ENCODE assay signal across 19 cellular contexts in the genomic region with DNA sequence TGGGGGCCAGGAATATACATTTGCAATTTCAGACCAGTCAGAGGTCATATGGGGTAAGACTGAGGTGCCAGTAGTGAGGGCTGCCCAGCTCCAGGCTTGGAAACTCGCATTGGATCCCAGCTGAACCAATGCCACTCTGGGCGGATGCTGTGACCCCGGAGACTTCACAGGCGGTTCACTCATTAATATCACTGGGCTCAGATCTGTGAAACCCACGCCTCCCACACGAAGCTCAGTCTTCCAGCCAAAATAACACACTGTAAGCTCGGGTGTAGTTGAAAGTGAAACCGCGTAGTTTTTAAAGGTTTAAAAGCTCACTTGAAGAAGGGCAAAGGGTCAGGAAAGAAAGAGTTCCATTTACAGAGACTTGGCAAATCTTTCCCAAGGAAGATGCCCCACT.
DNase-seq lines count a peak whose midpoint lies in the region; ATAC-seq and TF ChIP-seq lines count a peak whose summit lies in the region.
"Had no signal": no experiment of that assay in that cellular context is flagged by ENCODE, and none has a peak within 500 bp of the region (broad histone marks: within the 10 kb centered on the region; RNA-seq: fewer than 3 reads in every experiment).

No MANE protein-coding gene starts in this region.

- no peak overlapping the region for H3K27ac Mint-ChIP-seq in natural killer cell
- no peak overlapping the region for H3K27ac Mint-ChIP-seq in activated CD4-positive, alpha-beta memory T cell treated with anti-CD3 and anti-CD28 coated beads for 36 hours
- H3K27ac Mint-ChIP-seq: activated naive CD4-positive, alpha-beta T cell treated with anti-CD3 and anti-CD28 coated beads, Interleukin-2, amount 50 U/mL, for 24 hours; activated T-cell treated with anti-CD3 and anti-CD28 coated beads, Interleukin-2, amount 50 U/mL, for 24 hours; CD4-positive, CD25-positive, alpha-beta regulatory T cell; naive B cell had no signal

- H3K4me1 Mint-ChIP-seq in natural killer cell, result peaks cover 4 to 6% of the 10 kb centered on the region in 2 donors
- H3K4me1 Mint-ChIP-seq in activated CD4-positive, alpha-beta memory T cell treated with anti-CD3 and anti-CD28 coated beads for 36 hours (ENCODE audit: low read depth), result no peaks in the 10 kb centered on the region
- H3K4me1 Mint-ChIP-seq: activated naive CD4-positive, alpha-beta T cell treated with anti-CD3 and anti-CD28 coated beads, Interleukin-2, amount 50 U/mL, for 24 hours; naive B cell had no signal

- CTCF ChIA-PET in activated CD4-positive, alpha-beta memory T cell treated with anti-CD3 and anti-CD28 coated beads for 36 hours (lab: Charles Lee), result no interaction called here

- peak overlapping the region; percentile 74 for H2AFZ ChIP-seq in ACC112 (ENCODE audit: low read length, unreplicated experiment)

- H3K27ac ChIP-seq in ACC112 (ENCODE audit: low read depth, low read length), result peak overlapping the region; percentile 60
- H3K27ac ChIP-seq in effector memory CD4-positive, alpha-beta T cell (ENCODE audit: insufficient read depth, low read length, poor library complexity, severe bottlenecking), result no peak overlapping the region
- H3K27ac ChIP-seq: lower lobe of right lung had no signal

- H3K4me3 ChIP-seq in ACC112 (ENCODE audit: low read depth, low read length) (peak overlapping the region; percentile 68), H7 (ENCODE audit: insufficient read depth, low read depth, low read length) (no peak overlapping the region)
- no peak overlapping the region for H3K4me3 ChIP-seq in effector memory CD4-positive, alpha-beta T cell (ENCODE audit: insufficient read depth, low read depth, low read length, poor library complexity, severe bottlenecking)
- H3K4me3 ChIP-seq: lower lobe of right lung had no signal

- intact Hi-C loops in natural killer cell (cut with micrococcal nuclease), result no loop called here
- intact Hi-C loops in activated CD4-positive, alpha-beta memory T cell treated with anti-CD3 and anti-CD28 coated beads for 36 hours (cut with micrococcal nuclease), result no loop called here

- H3K36me3 ChIP-seq in ACC112 (ENCODE audit: insufficient read depth, low read length) (no peaks in the 10 kb centered on the region), H7 (replicated peaks; ENCODE audit: control insufficient read depth, insufficient read depth, low read length) (no peaks in the 10 kb centered on the region; the same call in 1 of the 2 replicates)
- no peaks in the 10 kb centered on the region for H3K36me3 ChIP-seq in effector memory CD4-positive, alpha-beta T cell (ENCODE audit: control insufficient read depth, insufficient read depth, low read length)
- H3K36me3 ChIP-seq: lower lobe of right lung had no signal

- peaks cover 10 to 24% of the 10 kb centered on the region in 2 donors for H3K27me3 Mint-ChIP-seq in natural killer cell (ENCODE audit: low read depth in 2 of 2)
- H3K27me3 Mint-ChIP-seq in activated CD4-positive, alpha-beta memory T cell treated with anti-CD3 and anti-CD28 coated beads for 36 hours, result peaks cover 11% of the 10 kb centered on the region
- H3K27me3 Mint-ChIP-seq: CD4-positive, CD25-positive, alpha-beta regulatory T cell had no signal

- H3K9me3 ChIP-seq in effector memory CD4-positive, alpha-beta T cell (ENCODE audit: control insufficient read depth, low read length), result no peaks in the 10 kb centered on the region
- H3K9me3 ChIP-seq: lower lobe of right lung had no signal

- POLR2A ChIA-PET in activated CD4-positive, alpha-beta memory T cell treated with anti-CD3 and anti-CD28 coated beads for 36 hours (lab: Charles Lee), result no interaction called here

- H3K27me3 ChIP-seq in ACC112 (ENCODE audit: insufficient read depth, low read length), result no peaks in the 10 kb centered on the region
- no peaks in the 10 kb centered on the region; the same call in 1 of the 2 replicates for H3K27me3 ChIP-seq in H7 (ENCODE audit: control insufficient read depth, insufficient read depth, low read length)
- no peaks in the 10 kb centered on the region for H3K27me3 ChIP-seq in effector memory CD4-positive, alpha-beta T cell (replicated peaks; ENCODE audit: control insufficient read depth, insufficient read depth, low read length, poor library complexity, severe bottlenecking)

- peak in 2 of 3 donors; percentile 60 to 70 for ATAC-seq in natural killer cell
- ATAC-seq: lower lobe of right lung had no signal

- DNase-seq in RPMI8226, result peak; percentile 15
- DNase-seq in fibroblast of peridontal ligament (ENCODE audit: extremely low read depth), result peak; percentile 22
- DNase-seq in natural killer cell, result no peak
- DNase-seq in H7, result no peak
- DNase-seq in effector memory CD4-positive, alpha-beta T cell, result no peak
- DNase-seq in NCI-H446 (lab: John Stamatoyannopoulos, UW), result no peak
- DNase-seq in activated CD4-positive, alpha-beta memory T cell treated with anti-CD3 and anti-CD28 coated beads for 36 hours, result no peak
- DNase-seq: activated T-cell treated with anti-CD3 and anti-CD28 coated beads, Interleukin-2, amount 50 U/mL, for 24 hours; CD4-positive, CD25-positive, alpha-beta regulatory T cell; DMS53; HCEC 1CT; Karpas-422; lower lobe of right lung; naive B cell; NCI-H82; stimulated activated CD4-positive, alpha-beta T cell treated with anti-CD3 and anti-CD28 coated beads, Interleukin-1b, Interleukin-23, amount 100 ng/mL, for 48 hours; SW 1271 had no signal

- H3K4me1 ChIP-seq in ACC112 (ENCODE audit: control insufficient read depth, insufficient read depth, low read length, unreplicated experiment), result peaks cover 22% of the 10 kb centered on the region
- no peaks in the 10 kb centered on the region for H3K4me1 ChIP-seq in effector memory CD4-positive, alpha-beta T cell (ENCODE audit: control insufficient read depth, insufficient read depth, low read length, poor library complexity, severe bottlenecking)
- H3K4me1 ChIP-seq: lower lobe of right lung had no signal

- H3K9me3 Mint-ChIP-seq in natural killer cell, result no peaks in the 10 kb centered on the region
- no peaks in the 10 kb centered on the region for H3K9me3 Mint-ChIP-seq in activated CD4-positive, alpha-beta memory T cell treated with anti-CD3 and anti-CD28 coated beads for 36 hours
- H3K9me3 Mint-ChIP-seq: activated naive CD4-positive, alpha-beta T cell treated with anti-CD3 and anti-CD28 coated beads, Interleukin-2, amount 50 U/mL, for 24 hours; activated T-cell treated with anti-CD3 and anti-CD28 coated beads, Interleukin-2, amount 50 U/mL, for 24 hours had no signal

- no peaks in the 10 kb centered on the region for H3K36me3 Mint-ChIP-seq in natural killer cell
- no peaks in the 10 kb centered on the region for H3K36me3 Mint-ChIP-seq in activated CD4-positive, alpha-beta memory T cell treated with anti-CD3 and anti-CD28 coated beads for 36 hours
- H3K36me3 Mint-ChIP-seq: activated naive CD4-positive, alpha-beta T cell treated with anti-CD3 and anti-CD28 coated beads, Interleukin-2, amount 50 U/mL, for 24 hours; CD4-positive, CD25-positive, alpha-beta regulatory T cell; naive B cell had no signal

- peak overlapping the region; percentile 25 for H3K4me3 Mint-ChIP-seq in natural killer cell
- H3K4me3 Mint-ChIP-seq in activated CD4-positive, alpha-beta memory T cell treated with anti-CD3 and anti-CD28 coated beads for 36 hours, result no peak overlapping the region
- H3K4me3 Mint-ChIP-seq: activated naive CD4-positive, alpha-beta T cell treated with anti-CD3 and anti-CD28 coated beads, Interleukin-2, amount 50 U/mL, for 24 hours; activated T-cell treated with anti-CD3 and anti-CD28 coated beads, Interleukin-2, amount 50 U/mL, for 24 hours; CD4-positive, CD25-positive, alpha-beta regulatory T cell; naive B cell had no signal

- H3K79me2 ChIP-seq in ACC112 (ENCODE audit: control insufficient read depth, insufficient read depth, low read length, unreplicated experiment), result no peaks in the 10 kb centered on the region

- no peak for TF ChIP-seq CTCF in natural killer cell (IDR thresholded peaks at IDR 0.05)

Comparison
In these comparisons a context has a peak if more than half of its experiments do, and no peak if none do; other contexts are left out.
1. DNase-seq: peak in RPMI8226 (single experiment) and fibroblast of peridontal ligament (single experiment); none in natural killer cell (single experiment), H7 (single experiment), effector memory CD4-positive, alpha-beta T cell (0 of 3), NCI-H446 (0 of 2) and activated CD4-positive, alpha-beta memory T cell treated with anti-CD3 and anti-CD28 coated beads for 36 hours (single experiment).